In the genomic region with DNA sequence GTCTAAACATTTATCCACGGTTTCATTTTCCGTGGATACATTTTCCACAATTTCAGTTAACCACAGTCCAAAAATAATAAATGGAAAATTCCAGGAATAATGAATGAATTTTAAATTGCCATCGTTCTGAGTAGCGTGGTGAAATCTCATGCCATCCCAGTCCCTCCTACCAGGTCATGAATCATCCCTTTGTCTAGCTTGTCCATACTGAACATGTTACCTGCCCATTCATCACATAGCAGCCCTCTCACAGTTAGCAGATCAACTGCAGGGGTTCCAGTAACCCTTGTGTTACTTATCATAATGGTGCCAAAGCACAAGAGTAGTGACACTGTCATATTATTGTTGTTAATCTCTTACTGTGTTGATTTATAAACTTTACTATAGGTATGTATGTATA, we compare ENCODE assay signal across 1 cellular context.
TF ChIP-seq lines count a peak whose summit lies in the region.

No MANE protein-coding gene starts in this region.

TF ChIP-seq in IMR-90, 13 proteins besides CTCF, POLR2A, EP300 and RAD21 (continued from another document):
- TF ChIP-seq RFX5 (IDR thresholded peaks at IDR 0.05; ENCODE audit: low read depth, low read length): no peak
